20 cellular contexts compared by ENCODE assay signal in the genomic region with DNA sequence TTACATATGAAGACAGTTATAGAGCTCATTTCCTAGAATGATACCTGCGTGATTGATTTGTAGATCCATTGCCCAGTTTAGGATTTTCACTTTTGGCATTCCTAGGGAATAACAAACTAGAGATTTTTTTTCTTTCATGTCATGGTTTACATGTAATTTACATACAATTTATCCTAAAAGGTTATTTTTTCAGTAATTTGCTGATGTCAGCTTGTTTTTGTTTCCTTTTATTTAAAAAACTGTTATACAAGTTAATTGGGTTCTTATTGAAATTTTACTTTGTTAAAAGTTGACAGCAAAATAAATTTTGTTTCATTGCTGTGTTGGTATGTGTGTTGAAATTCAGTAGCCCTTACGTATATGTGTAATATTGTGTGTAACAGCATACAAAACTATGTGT. TPM values are rescaled to one million over a fixed set of nuclear protein-coding genes. Genes with fewer than 3 reads are reported as not detected.
DNase-seq lines count a peak whose midpoint lies in the region; FAIRE-seq and TF ChIP-seq lines count a peak whose summit lies in the region.
"Had no signal": no experiment of that assay in that cellular context is flagged by ENCODE, and none has a peak within 500 bp of the region (broad histone marks: within the 10 kb centered on the region; RNA-seq: fewer than 3 reads in every experiment).

No MANE protein-coding gene starts in this region.

- no peak overlapping the region for H3K27ac Mint-ChIP-seq in astrocyte (ENCODE audit: unreplicated experiment)
- H3K27ac Mint-ChIP-seq: H9, HFFc6 had no signal

- no peak overlapping the region for H3K9ac ChIP-seq in astrocyte (ENCODE audit: low read length)

- H3K79me2 ChIP-seq in astrocyte (ENCODE audit: insufficient read depth, low read length), result peaks cover 56% of the 10 kb centered on the region

- peak; percentile 17 for FAIRE-seq in GM12892 (lab: Jason Lieb, UNC)
- peak; percentile 71 for FAIRE-seq in H54 (lab: Jason Lieb, UNC)
- FAIRE-seq in astrocyte (lab: Jason Lieb, UNC), result peak; percentile 17
- FAIRE-seq in islet of Langerhans (lab: Jason Lieb, UNC), result peak; percentile 95

- H3K27me3 ChIP-seq in astrocyte (ENCODE audit: insufficient read depth, low read length), result no peaks in the 10 kb centered on the region
- H3K27me3 ChIP-seq: BE2C, SJSA1 had no signal

- peaks cover 2% of the 10 kb centered on the region for H3K4me1 ChIP-seq in astrocyte (ENCODE audit: insufficient read depth, low read length)
- H3K4me1 ChIP-seq: BE2C, Caco-2 had no signal

- H3K27ac ChIP-seq in astrocyte (ENCODE audit: low read depth, low read length), result no peak overlapping the region
- H3K27ac ChIP-seq: SJSA1 had no signal

- no peak overlapping the region for H3K4me3 Mint-ChIP-seq in astrocyte (ENCODE audit: unreplicated experiment)
- H3K4me3 Mint-ChIP-seq: H9, HFFc6 had no signal

- no peaks in the 10 kb centered on the region for H3K9me3 ChIP-seq in astrocyte (ENCODE audit: insufficient read depth, low read depth, low read length)
- H3K9me3 ChIP-seq: BE2C, Caco-2, SJSA1 had no signal

- no peak for TF ChIP-seq POLR2A in GM12892 (IDR thresholded peaks at IDR 0.05; ENCODE audit: low read depth, low read length)
- TF ChIP-seq POLR2A in H54 (IDR thresholded peaks at IDR 0.05; ENCODE audit: low read depth, low read length), result no peak

- H3K4me2 ChIP-seq in astrocyte (ENCODE audit: low read length), result no peak overlapping the region

- H3K36me3 ChIP-seq in astrocyte (ENCODE audit: insufficient read depth, low read length), result no peaks in the 10 kb centered on the region
- H3K36me3 ChIP-seq: BE2C, SJSA1 had no signal

- no peak overlapping the region for H3K4me3 ChIP-seq in astrocyte (ENCODE audit: insufficient read depth, low read depth, low read length)
- H3K4me3 ChIP-seq: SJSA1 had no signal

- H3K27me3 Mint-ChIP-seq in astrocyte (ENCODE audit: low read depth, unreplicated experiment), result no peaks in the 10 kb centered on the region

- H2AFZ ChIP-seq in astrocyte (ENCODE audit: low read depth, low read length), result no peak overlapping the region

- H3K36me3 Mint-ChIP-seq in astrocyte (ENCODE audit: low read depth, unreplicated experiment), result no peaks in the 10 kb centered on the region

- DNase-seq in GM12892 (ENCODE audit: insufficient read length) (no peak), H54 (ENCODE audit: insufficient read length, low spot score) (no peak), astrocyte (ENCODE audit: low read depth) (no peak), NAMALWA (ENCODE audit: low spot score) (no peak), NCI-H1048 (lab: John Stamatoyannopoulos, UW) (no peak), cerebellar cortex (ENCODE audit: low spot score) (no peak)
- DNase-seq: BE2C, Caco-2, DND-41, H9, HFFc6, KG1, MV-4-11, NCI-H1417, NCI-H1694 treated with DMSO at 0.1 percent for 48 hours, NCI-H2081 treated with DMSO at 0.1 percent for 48 hours, NCI-H446, OCI-M1 had no signal

- peaks cover 17% of the 10 kb centered on the region for H3K4me1 Mint-ChIP-seq in astrocyte (ENCODE audit: low read depth, unreplicated experiment)

- no peaks in the 10 kb centered on the region for H3K9me3 Mint-ChIP-seq in astrocyte (ENCODE audit: unreplicated experiment)
- H3K9me3 Mint-ChIP-seq: H9, HFFc6 had no signal

- no peak for TF ChIP-seq CTCF in astrocyte (IDR thresholded peaks at IDR 0.05; ENCODE audit: insufficient read depth, low read depth, low read length)

- peaks cover 39% of the 10 kb centered on the region for H4K20me1 ChIP-seq in astrocyte (ENCODE audit: insufficient read depth, low read length)

RNA-seq across cellular contexts. Expression of a gene that starts 23.4 kb away (rescaled TPM):
- polyA plus RNA-seq in GM12892 (2012; ENCODE audit: missing spikeins), result 71.3 TPM
- 25.2 and 29.0 TPM in 2 replicates for total RNA-seq in astrocyte
